Comparison of ENCODE assay signal across 21 cellular contexts in the genomic region with DNA sequence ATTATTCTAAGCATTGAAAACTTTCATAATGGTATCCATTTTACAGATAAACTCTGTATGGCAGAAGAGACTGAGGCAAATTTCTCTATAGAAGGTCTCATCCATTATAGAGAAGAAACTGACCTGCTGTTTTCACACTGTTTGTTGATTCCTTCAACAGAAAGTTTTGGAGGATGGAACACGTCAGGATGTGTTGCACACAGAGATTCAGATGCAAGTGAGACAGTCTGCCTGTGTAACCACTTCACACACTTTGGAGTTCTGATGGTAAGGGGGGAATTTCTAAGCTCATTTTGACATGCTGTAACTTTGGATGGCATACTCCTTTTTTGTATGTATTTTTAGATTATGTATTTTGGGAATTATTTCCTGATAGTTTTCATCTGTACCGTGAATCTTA.
DNase-seq lines count a peak whose midpoint lies in the region; ATAC-seq, FAIRE-seq and TF ChIP-seq lines count a peak whose summit lies in the region.
"Had no signal": no experiment of that assay in that cellular context is flagged by ENCODE, and none has a peak within 500 bp of the region (broad histone marks: within the 10 kb centered on the region; RNA-seq: fewer than 3 reads in every experiment).

No MANE protein-coding gene starts in this region.

- H3K9ac ChIP-seq in SK-N-SH (no peak overlapping the region), astrocyte (ENCODE audit: low read length) (no peak overlapping the region), smooth muscle cell (ENCODE audit: low read depth) (no peak overlapping the region)
- H3K9ac ChIP-seq: BLaER1 had no signal

- no peak for TF ChIP-seq RAD21 in SK-N-SH (IDR thresholded peaks at IDR 0.05; ENCODE audit: low read length)

- no peak overlapping the region for H3K4me3 Mint-ChIP-seq in astrocyte (ENCODE audit: unreplicated experiment)
- H3K4me3 Mint-ChIP-seq: B cell; CD4-positive, CD25-positive, alpha-beta regulatory T cell; CD8-positive, alpha-beta T cell had no signal

- intact Hi-C loops in Panc1 (cut with micrococcal nuclease; ENCODE audit: unreplicated experiment), result no loop called here

- H3K9me3 Mint-ChIP-seq in astrocyte (ENCODE audit: unreplicated experiment), result no peaks in the 10 kb centered on the region
- H3K9me3 Mint-ChIP-seq: CD8-positive, alpha-beta T cell had no signal

- ATAC-seq in SK-N-SH treated with all-trans-retinoic acid at 6 μM for 48 hours (no peak), Panc1 (no peak), HG02642 (IDR thresholded peaks at IDR 0.05; ENCODE audit: poor library complexity, unreplicated experiment) (no peak)
- ATAC-seq: CD8-positive, alpha-beta T cell had no signal

- CTCF ChIA-PET in SK-N-SH (lab: Yijun Ruan, JAX) (interaction anchor here (1.1 kb wide), 1 partner anchor 10 kb away, joined by 3 read pairs; no protein-coding TSS in a partner anchor), Panc1 (lab: Charles Lee) (no interaction called here)

- H3F3A ChIP-seq in SK-N-SH (replicated peaks; ENCODE audit: insufficient read depth), result peaks cover 61% of the 10 kb centered on the region
- no peaks in the 10 kb centered on the region for H3F3A ChIP-seq in smooth muscle cell (ENCODE audit: low read depth)

- BruUV-seq in Panc1 (replicated peaks; lab: Mats Ljungman, UMichigan), result no TSS peak

- H3K36me3 ChIP-seq in SK-N-SH (replicated peaks in 1 of 2; ENCODE audit: control insufficient read depth in 1 of 2, insufficient read depth in 2 of 2, low read length in 1 of 2) (peaks cover 43 to 45% of the 10 kb centered on the region in 2 experiments), Panc1 (ENCODE audit: control insufficient read depth, insufficient read depth, low read length) (peaks cover 63% of the 10 kb centered on the region), astrocyte (ENCODE audit: insufficient read depth, low read length) (no peaks in the 10 kb centered on the region), smooth muscle cell (ENCODE audit: low read depth) (no peaks in the 10 kb centered on the region)
- H3K36me3 ChIP-seq: BLaER1, HAP-1 had no signal

- DNase-seq in SK-N-SH, result no peak
- no peak for DNase-seq in Panc1 (ENCODE audit: low read depth, low spot score)
- DNase-seq in astrocyte (ENCODE audit: low read depth), result no peak
- no peak for DNase-seq in smooth muscle cell (lab: John Stamatoyannopoulos, UW; ENCODE audit: unreplicated experiment)
- DNase-seq: Caco-2; CD4-positive, CD25-positive, alpha-beta regulatory T cell; CD8-positive, alpha-beta T cell; DMS153; DND-41; GOT3 had no signal

- in situ Hi-C loops in Panc1 (cut with HindIII; ENCODE audit: low pct_unique_long_range_greater_than_20kb, low sequenced_read_pairs), result no loop called here

- no peaks in the 10 kb centered on the region for H4K20me1 ChIP-seq in SK-N-SH (ENCODE audit: insufficient read depth)
- H4K20me1 ChIP-seq in astrocyte (ENCODE audit: insufficient read depth, low read length), result no peaks in the 10 kb centered on the region
- H4K20me1 ChIP-seq in smooth muscle cell (ENCODE audit: low read depth), result no peaks in the 10 kb centered on the region
- H4K20me1 ChIP-seq: BLaER1 had no signal

- no peaks in the 10 kb centered on the region for H3K9me2 ChIP-seq in SK-N-SH

- H3K27ac Mint-ChIP-seq in astrocyte (ENCODE audit: unreplicated experiment), result peak overlapping the region; percentile 99
- H3K27ac Mint-ChIP-seq: B cell; CD4-positive, CD25-positive, alpha-beta regulatory T cell; CD8-positive, alpha-beta T cell had no signal

- TF ChIP-seq CTCF in SK-N-SH (IDR thresholded peaks at IDR 0.05) (no peak), Panc1 (IDR thresholded peaks at IDR 0.05) (no peak), astrocyte (IDR thresholded peaks at IDR 0.05; ENCODE audit: insufficient read depth, low read depth, low read length) (no peak), smooth muscle cell (IDR thresholded peaks at IDR 0.05; ENCODE audit: borderline replicate concordance, insufficient read depth, poor library complexity, severe bottlenecking) (no peak)

- H3K27me3 ChIP-seq in SK-N-SH (ENCODE audit: insufficient read depth) (no peaks in the 10 kb centered on the region), Panc1 (ENCODE audit: control insufficient read depth, insufficient read depth, low read length) (no peaks in the 10 kb centered on the region), astrocyte (ENCODE audit: insufficient read depth, low read length) (no peaks in the 10 kb centered on the region), smooth muscle cell (ENCODE audit: low read depth) (no peaks in the 10 kb centered on the region)
- H3K27me3 ChIP-seq: BLaER1 had no signal

- no peaks in the 10 kb centered on the region for H3K27me3 Mint-ChIP-seq in astrocyte (ENCODE audit: low read depth, unreplicated experiment)
- H3K27me3 Mint-ChIP-seq: CD4-positive, CD25-positive, alpha-beta regulatory T cell had no signal

- POLR2A ChIA-PET in SK-N-SH (lab: Yijun Ruan, JAX), result no interaction called here
- POLR2A ChIA-PET in Panc1 (lab: Charles Lee), result no interaction called here

- H3K9me3 ChIP-seq in SK-N-SH (no peaks in the 10 kb centered on the region), Panc1 (ENCODE audit: control insufficient read depth, insufficient read depth, low read depth, low read length) (no peaks in the 10 kb centered on the region), astrocyte (ENCODE audit: insufficient read depth, low read depth, low read length) (no peaks in the 10 kb centered on the region), smooth muscle cell (replicated peaks; ENCODE audit: low read depth) (no peaks in the 10 kb centered on the region)
- H3K9me3 ChIP-seq: BLaER1, Caco-2, HAP-1 had no signal

- H3K4me1 Mint-ChIP-seq in astrocyte (ENCODE audit: low read depth, unreplicated experiment), result peaks cover 40% of the 10 kb centered on the region
- H3K4me1 Mint-ChIP-seq: B cell; CD4-positive, CD25-positive, alpha-beta regulatory T cell had no signal

- peaks cover 5% of the 10 kb centered on the region for H3K36me3 Mint-ChIP-seq in astrocyte (ENCODE audit: low read depth, unreplicated experiment)
- H3K36me3 Mint-ChIP-seq: CD4-positive, CD25-positive, alpha-beta regulatory T cell; CD8-positive, alpha-beta T cell had no signal

- H3K4me3 ChIP-seq in SK-N-SH (ENCODE audit: low read depth in 2 of 2, low read length in 1 of 2), result no peak overlapping the region
- no peak overlapping the region for H3K4me3 ChIP-seq in Panc1 (ENCODE audit: low read depth in 2 of 2, low read length in 2 of 2)
- H3K4me3 ChIP-seq in astrocyte (ENCODE audit: insufficient read depth, low read depth, low read length), result no peak overlapping the region
- no peak overlapping the region for H3K4me3 ChIP-seq in smooth muscle cell
- H3K4me3 ChIP-seq: BLaER1, HAP-1 had no signal

- H3K4me1 ChIP-seq in SK-N-SH (ENCODE audit: control insufficient read depth in 1 of 2, insufficient read depth in 2 of 2, low read depth in 1 of 2, low read length in 1 of 2) (peaks cover 0 to 21% of the 10 kb centered on the region in 2 experiments; a peak in 3 of 4 replicates), Panc1 (ENCODE audit: control insufficient read depth, insufficient read depth, low read length) (peaks cover 52% of the 10 kb centered on the region), astrocyte (ENCODE audit: insufficient read depth, low read length) (peaks cover 20% of the 10 kb centered on the region), smooth muscle cell (ENCODE audit: low read depth) (peaks cover 12% of the 10 kb centered on the region)
- H3K4me1 ChIP-seq: BLaER1, Caco-2 had no signal

- H3K79me2 ChIP-seq in SK-N-SH (ENCODE audit: insufficient read depth) (peaks cover 10% of the 10 kb centered on the region), astrocyte (ENCODE audit: insufficient read depth, low read length) (no peaks in the 10 kb centered on the region), smooth muscle cell (ENCODE audit: low read depth) (no peaks in the 10 kb centered on the region)

- H3K4me2 ChIP-seq in SK-N-SH (no peak overlapping the region), astrocyte (ENCODE audit: low read length) (no peak overlapping the region), smooth muscle cell (no peak overlapping the region)
- H3K4me2 ChIP-seq: BLaER1 had no signal

- WGBS in SK-N-SH (ENCODE audit: low lambda C conversion rate), result 73% methylated on average over 2 of the region's 2 CpGs
- 96% methylated on average over 2 of the region's 2 CpGs for WGBS in smooth muscle cell (ENCODE audit: low lambda C conversion rate)

- H2AFZ ChIP-seq in SK-N-SH (ENCODE audit: low read depth) (no peak overlapping the region), astrocyte (ENCODE audit: low read depth, low read length) (no peak overlapping the region), smooth muscle cell (ENCODE audit: low read depth) (no peak overlapping the region)

- no peak for TF ChIP-seq EP300 in SK-N-SH (IDR thresholded peaks at IDR 0.05; ENCODE audit: borderline replicate concordance in 1 of 2, low read depth in 1 of 2, low read length in 1 of 2)

- FAIRE-seq in astrocyte (lab: Jason Lieb, UNC), result no peak
- FAIRE-seq: A204.1, G401.6, GM12892, H54 had no signal

- H3K27ac ChIP-seq in SK-N-SH (ENCODE audit: low read depth in 2 of 2, low read length in 1 of 2) (peak overlapping the region; percentile 50 to 98), Panc1 (ENCODE audit: low read length) (peak overlapping the region; percentile 80), astrocyte (ENCODE audit: low read depth, low read length) (no peak overlapping the region), smooth muscle cell (ENCODE audit: low read depth) (no peak overlapping the region)
- H3K27ac ChIP-seq: 22Rv1, BLaER1, C4-2B had no signal

TF ChIP-seq in SK-N-SH treated with all-trans-retinoic acid at 6 μM for 48 hours, 23 proteins besides CTCF, POLR2A, EP300 and RAD21 (continues in another document):
- TF ChIP-seq ZFP3 (CRISPR knock-in tag; IDR thresholded peaks at IDR 0.05) (no peak), ISL1 (CRISPR knock-in tag; IDR thresholded peaks at IDR 0.05) (no peak), TOX (CRISPR knock-in tag; IDR thresholded peaks at IDR 0.05; ENCODE audit: borderline replicate concordance) (no peak), ZNF8 (CRISPR knock-in tag; IDR thresholded peaks at IDR 0.05) (no peak), TCF4 (CRISPR knock-in tag; IDR thresholded peaks at IDR 0.05; ENCODE audit: borderline replicate concordance) (no peak), ARNTL (CRISPR knock-in tag; IDR thresholded peaks at IDR 0.05; ENCODE audit: borderline replicate concordance, low read depth) (no peak)
- TF ChIP-seq, protein P1, sequence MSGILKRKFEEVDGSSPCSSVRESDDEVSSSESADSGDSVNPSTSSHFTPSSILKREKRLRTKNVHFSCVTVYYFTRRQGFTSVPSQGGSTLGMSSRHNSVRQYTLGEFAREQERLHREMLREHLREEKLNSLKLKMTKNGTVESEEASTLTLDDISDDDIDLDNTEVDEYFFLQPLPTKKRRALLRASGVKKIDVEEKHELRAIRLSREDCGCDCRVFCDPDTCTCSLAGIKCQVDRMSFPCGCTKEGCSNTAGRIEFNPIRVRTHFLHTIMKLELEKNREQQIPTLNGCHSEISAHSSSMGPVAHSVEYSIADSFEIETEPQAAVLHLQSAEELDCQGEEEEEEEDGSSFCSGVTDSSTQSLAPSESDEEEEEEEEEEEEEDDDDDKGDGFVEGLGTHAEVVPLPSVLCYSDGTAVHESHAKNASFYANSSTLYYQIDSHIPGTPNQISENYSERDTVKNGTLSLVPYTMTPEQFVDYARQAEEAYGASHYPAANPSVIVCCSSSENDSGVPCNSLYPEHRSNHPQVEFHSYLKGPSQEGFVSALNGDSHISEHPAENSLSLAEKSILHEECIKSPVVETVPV (CRISPR knock-in tag; IDR thresholded peaks at IDR 0.05), result no peak

Comparison
In these comparisons a context has a peak if more than half of its experiments do, and no peak if none do; other contexts are left out.
1. H3K27ac ChIP-seq: peak in SK-N-SH (2 of 2) and Panc1 (single experiment); none in astrocyte (single experiment) and smooth muscle cell (single experiment).